In the genomic region with DNA sequence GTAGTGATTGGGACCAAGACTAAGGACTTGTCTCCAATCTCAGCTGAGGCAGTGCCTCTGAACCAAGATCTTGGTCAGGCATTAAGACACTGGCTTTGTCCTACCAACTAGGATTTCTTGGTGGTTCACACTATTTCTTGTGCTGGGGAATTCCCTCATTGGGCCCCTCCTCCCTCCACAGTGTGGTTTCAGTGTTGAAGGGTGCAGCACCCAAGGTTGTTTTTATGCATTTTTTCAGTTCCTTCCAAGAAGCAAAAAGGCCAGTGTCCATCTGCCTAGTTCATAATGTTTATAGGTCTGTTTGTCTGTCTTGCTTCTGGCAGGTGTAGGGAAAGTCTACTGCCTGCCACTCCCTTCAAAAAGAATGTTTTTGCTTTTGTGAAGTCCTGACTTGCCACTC, we compare ENCODE assay signal across 10 cellular contexts. TPM values are rescaled to one million over a fixed set of nuclear protein-coding genes. Genes with fewer than 3 reads are reported as not detected.
A peak's percentile ranks its signal among the peaks of the same experiment; 100 is the strongest.
DNase-seq lines count a peak whose midpoint lies in the region; ATAC-seq and TF ChIP-seq lines count a peak whose summit lies in the region.
"Had no signal": no experiment of that assay in that cellular context is flagged by ENCODE, and none has a peak within 500 bp of the region (broad histone marks: within the 10 kb centered on the region; RNA-seq: fewer than 3 reads in every experiment).

No MANE protein-coding gene starts in this region.

- H3K36me3 ChIP-seq in neuronal stem cell (replicated peaks in 1 of 2; ENCODE audit: control insufficient read depth in 2 of 2, insufficient read depth in 2 of 2, low read length in 2 of 2), result peaks cover 31 to 64% of the 10 kb centered on the region in 2 donors
- peaks cover 12 to 50% (median 38%) of the 10 kb centered on the region in 4 donors for H3K36me3 ChIP-seq in upper lobe of left lung

- no peak overlapping the region for H2AK5ac ChIP-seq in neuronal stem cell (ENCODE audit: low read depth, low read length)

- H4K8ac ChIP-seq in neuronal stem cell (ENCODE audit: low read depth, low read length), result no peak overlapping the region

- H3K9me3 ChIP-seq in neuronal stem cell (replicated peaks in 1 of 2; ENCODE audit: control insufficient read depth in 2 of 2, insufficient read depth in 1 of 2, low read depth in 1 of 2, low read length in 2 of 2), result peaks cover 0 to 2% of the 10 kb centered on the region in 2 donors
- H3K9me3 ChIP-seq in upper lobe of left lung, result no peaks in the 10 kb centered on the region

- no peak overlapping the region for H4K91ac ChIP-seq in neuronal stem cell (ENCODE audit: low read depth, low read length, poor library complexity)

- H2BK12ac ChIP-seq in neuronal stem cell (ENCODE audit: low read length), result no peak overlapping the region

- H3K27me3 ChIP-seq in neuronal stem cell (ENCODE audit: control insufficient read depth in 3 of 3, insufficient read depth in 3 of 3, low read depth in 1 of 3, low read length in 3 of 3), result no peaks in the 10 kb centered on the region
- H3K27me3 ChIP-seq in upper lobe of left lung, result no peaks in the 10 kb centered on the region

- no peak overlapping the region for H3K23ac ChIP-seq in neuronal stem cell (ENCODE audit: low read depth, low read length, poor library complexity)

- no peak overlapping the region for H3K9ac ChIP-seq in neuronal stem cell (ENCODE audit: low read depth, low read length, poor library complexity)

- H2BK120ac ChIP-seq in neuronal stem cell (ENCODE audit: low read depth, low read length), result no peak overlapping the region

- H3K4me3 ChIP-seq in neuronal stem cell (ENCODE audit: low read length in 2 of 2) (no peak overlapping the region), upper lobe of left lung (no peak overlapping the region)
- H3K4me3 ChIP-seq: coronary artery had no signal

- no peak for TF ChIP-seq EP300 in upper lobe of left lung (IDR thresholded peaks at IDR 0.05)

- no peak overlapping the region for H3K14ac ChIP-seq in neuronal stem cell (ENCODE audit: low read length)

- H3K27ac ChIP-seq in neuronal stem cell (replicated peaks; ENCODE audit: low read length) (no peak overlapping the region), upper lobe of left lung (no peak overlapping the region)
- H3K27ac ChIP-seq: coronary artery had no signal

- H3K79me1 ChIP-seq in neuronal stem cell (ENCODE audit: low read depth, low read length), result no peaks in the 10 kb centered on the region

- no peak overlapping the region for H3K4ac ChIP-seq in neuronal stem cell (ENCODE audit: low read length)

- ATAC-seq in GM18508 (IDR thresholded peaks at IDR 0.05; ENCODE audit: insufficient read depth, unreplicated experiment) (peak; percentile 55), GM21423 (IDR thresholded peaks at IDR 0.05; ENCODE audit: unreplicated experiment) (peak; percentile 72), upper lobe of left lung (ENCODE audit: low FRiP score in 2 of 2) (no peak)
- ATAC-seq: WTC11 had no signal

- H2AFZ ChIP-seq in neuronal stem cell (ENCODE audit: low read length), result no peak overlapping the region

- TF ChIP-seq POLR2A in upper lobe of left lung (IDR thresholded peaks at IDR 0.05), result no peak

- DNase-seq in MV-4-11 (lab: John Stamatoyannopoulos, UW), result peak; percentile 44
- DNase-seq in iris pigment epithelial cell (ENCODE audit: low read depth), result peak; percentile 66
- DNase-seq in neuronal stem cell (ENCODE audit: low spot score), result no peak
- no peak for DNase-seq in upper lobe of left lung
- DNase-seq in COLO829 (ENCODE audit: low spot score), result no peak
- no peak for DNase-seq in HK-2 (ENCODE audit: unreplicated experiment)

- no peak overlapping the region for H2BK5ac ChIP-seq in neuronal stem cell (ENCODE audit: low read length)

- no peak overlapping the region for H2BK15ac ChIP-seq in neuronal stem cell (ENCODE audit: low read length)

- H3K4me1 ChIP-seq in neuronal stem cell (ENCODE audit: control insufficient read depth in 2 of 2, insufficient read depth in 1 of 2, low read depth in 1 of 2, low read length in 2 of 2) (peaks cover 2 to 10% of the 10 kb centered on the region in 2 donors), upper lobe of left lung (peaks cover 0 to 5% (median 0%) of the 10 kb centered on the region in 4 donors)

- H3K18ac ChIP-seq in neuronal stem cell (ENCODE audit: low read length), result no peak overlapping the region

- H3K4me2 ChIP-seq in neuronal stem cell (ENCODE audit: insufficient read depth, low read length, poor library complexity, severe bottlenecking), result no peak overlapping the region

- no peak for TF ChIP-seq CTCF in upper lobe of left lung (IDR thresholded peaks at IDR 0.05)

RNA-seq across cellular contexts. Expression of gene ITPKA, which starts 10.6 kb away (rescaled TPM):
- 0.46 TPM for polyA plus RNA-seq in neuronal stem cell (2013, experiment 1 of 2)
- polyA plus RNA-seq in neuronal stem cell (2013, experiment 2 of 2), result 0.47 TPM
- 1 to 10 TPM in 2 of 6 donors, under 1 TPM in 2, not detected in 2; 0.30 to 5.2 (median 0.95) TPM for total RNA-seq in upper lobe of left lung

RNA-seq across cellular contexts. Expression of gene LTK, which starts 30.5 kb away (rescaled TPM):
- polyA plus RNA-seq in neuronal stem cell (2013, experiment 1 of 2), result 0.03 TPM
- 0.06 TPM for polyA plus RNA-seq in neuronal stem cell (2013, experiment 2 of 2)
- 10 to 100 TPM in 2 of 6 donors, 1 to 10 TPM in 4; 2.2 to 23.0 (median 5.7) TPM for total RNA-seq in upper lobe of left lung

Comparison
In these comparisons a context has a peak if more than half of its experiments do, and no peak if none do; other contexts are left out.
1. ATAC-seq: peak in GM18508 (single experiment) and GM21423 (single experiment); none in upper lobe of left lung (0 of 2).
2. DNase-seq: peak in MV-4-11 (single experiment) and iris pigment epithelial cell (single experiment); none in neuronal stem cell (single experiment), upper lobe of left lung (0 of 2), COLO829 (single experiment) and HK-2 (single experiment).